Comparison of ENCODE assay signal across 11 cellular contexts in the genomic region with DNA sequence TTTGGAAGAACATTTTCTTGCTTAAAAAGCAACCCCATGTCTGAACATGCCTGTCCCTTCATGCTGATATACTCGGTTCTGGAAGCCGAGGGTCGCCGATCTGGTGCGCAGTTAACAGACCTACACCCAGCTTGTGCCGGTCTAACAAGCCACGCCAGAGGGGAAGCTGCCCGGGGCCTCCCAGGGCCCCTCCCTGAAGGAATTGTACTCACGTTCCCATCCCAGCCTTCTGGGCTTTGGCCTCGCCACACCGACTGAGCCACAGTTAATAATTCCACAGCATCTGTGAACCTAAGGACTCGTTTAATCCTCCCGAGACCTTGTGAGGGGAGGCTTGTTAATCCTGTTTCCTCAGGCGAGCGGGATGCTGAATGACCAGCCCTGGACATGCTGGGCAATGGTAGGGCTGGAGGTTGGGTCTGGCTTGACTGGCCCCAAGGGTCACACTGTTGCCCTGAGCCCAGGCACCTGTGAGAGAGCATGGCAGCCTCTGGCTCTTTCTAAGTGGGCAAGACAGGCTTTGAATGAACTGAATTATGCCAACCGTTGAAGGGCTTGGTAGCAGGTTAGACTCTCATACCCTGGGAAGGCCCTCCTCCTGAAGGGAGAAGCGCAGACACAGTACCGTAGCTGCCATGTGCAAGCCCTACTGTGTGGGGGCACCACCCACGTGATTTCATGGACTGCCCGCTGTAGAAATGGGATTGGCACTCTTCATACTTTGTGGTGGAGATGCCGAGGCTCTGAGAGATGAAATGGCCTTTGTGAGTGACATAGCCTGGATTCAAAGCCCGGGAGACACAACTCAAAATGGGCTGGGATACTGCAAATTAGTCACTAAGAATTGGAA.
"Had no signal": no experiment of that assay in that cellular context is flagged by ENCODE, and none has a peak within 500 bp of the region (broad histone marks: within the 10 kb centered on the region; RNA-seq: fewer than 3 reads in every experiment).

No MANE protein-coding gene starts in this region.

- ATAC-seq: activated T-helper 17 cell treated with anti-CD3 and anti-CD28 coated beads, Interleukin-2, amount 50 U/mL, for 72 hours; left lobe of liver; stimulated activated naive B cell treated with anti-CD40 and anti-IgM and Interleukin-4, amounts not matched to agents 10 μg/mL and 1 μg/mL and 100 μg/mL, for 72 hours had no signal

- H3K36me3 Mint-ChIP-seq: activated naive CD4-positive, alpha-beta T cell treated with anti-CD3 and anti-CD28 coated beads, Interleukin-2, amount 10 ng/mL, durations not matched to agents 7 days and 5 days; stimulated activated naive B cell treated with anti-CD40 and anti-IgM and Interleukin-4, amounts not matched to agents 10 μg/mL and 1 μg/mL and 100 μg/mL, for 72 hours had no signal

- H3K4me3 Mint-ChIP-seq: activated naive CD4-positive, alpha-beta T cell treated with anti-CD3 and anti-CD28 coated beads, Interleukin-2, amount 10 ng/mL, durations not matched to agents 7 days and 5 days; stimulated activated naive B cell treated with anti-CD40 and anti-IgM and Interleukin-4, amounts not matched to agents 10 μg/mL and 1 μg/mL and 100 μg/mL, for 72 hours had no signal

- H3K4me1 ChIP-seq: tibial artery had no signal

- H3K36me3 ChIP-seq: ovary, tibial artery had no signal

- H3K9me3 ChIP-seq: ovary, tibial artery had no signal

- H3K27me3 ChIP-seq: ovary, tibial artery had no signal

- H3K4me3 ChIP-seq: ovary, SK-N-MC, tibial artery had no signal

- H3K27ac ChIP-seq: ovary, SK-N-MC, tibial artery had no signal

- DNase-seq: activated CD4-positive, CD25-positive, alpha-beta regulatory T cell treated with anti-CD3 and anti-CD28 coated beads, Interleukin-2, amount 50 U/mL, for 72 hours; activated naive CD4-positive, alpha-beta T cell treated with anti-CD3 and anti-CD28 coated beads, Interleukin-2, amount 10 ng/mL, durations not matched to agents 7 days and 5 days; mesenchymal stem cell; ovary; stimulated activated CD4-positive, alpha-beta T cell treated with anti-CD3 and anti-CD28 coated beads, Interleukin-15, amount 100 ng/mL, for 24 hours; stimulated activated CD4-positive, alpha-beta T cell treated with anti-CD3 and anti-CD28 coated beads, Interleukin-4, amount 100 ng/mL, for 1 hour; stimulated activated naive B cell treated with anti-CD40 and anti-IgM and Interleukin-4, amounts not matched to agents 10 μg/mL and 1 μg/mL and 100 μg/mL, for 72 hours had no signal

- H3K27ac Mint-ChIP-seq: activated naive CD4-positive, alpha-beta T cell treated with anti-CD3 and anti-CD28 coated beads, Interleukin-2, amount 10 ng/mL, durations not matched to agents 7 days and 5 days; stimulated activated naive B cell treated with anti-CD40 and anti-IgM and Interleukin-4, amounts not matched to agents 10 μg/mL and 1 μg/mL and 100 μg/mL, for 72 hours had no signal

- H3K27me3 Mint-ChIP-seq: activated T-helper 17 cell treated with anti-CD3 and anti-CD28 coated beads, Interleukin-2, amount 50 U/mL, for 72 hours had no signal

- H3K9me3 Mint-ChIP-seq: activated naive CD4-positive, alpha-beta T cell treated with anti-CD3 and anti-CD28 coated beads, Interleukin-2, amount 10 ng/mL, durations not matched to agents 7 days and 5 days; activated T-helper 17 cell treated with anti-CD3 and anti-CD28 coated beads, Interleukin-2, amount 50 U/mL, for 72 hours; stimulated activated naive B cell treated with anti-CD40 and anti-IgM and Interleukin-4, amounts not matched to agents 10 μg/mL and 1 μg/mL and 100 μg/mL, for 72 hours had no signal
